In genomic region chr12:65518771-65519170, GRCh38 we compare ENCODE assay signal across 20 cellular contexts.
DNase-seq lines count a peak whose midpoint lies in the region; ATAC-seq and TF ChIP-seq lines count a peak whose summit lies in the region.
"Had no signal": no experiment of that assay in that cellular context is flagged by ENCODE, and none has a peak within 500 bp of the region (broad histone marks: within the 10 kb centered on the region; RNA-seq: fewer than 3 reads in every experiment).

No MANE protein-coding gene starts in this region.

- H3K4me3 ChIP-seq in neural progenitor cell = no peak overlapping the region
- no peak overlapping the region for H3K4me3 ChIP-seq in naive thymus-derived CD4-positive, alpha-beta T cell (ENCODE audit: low read length)

- no peaks in the 10 kb centered on the region for H3K36me3 Mint-ChIP-seq in neural progenitor cell
- no peaks in the 10 kb centered on the region for H3K36me3 Mint-ChIP-seq in naive thymus-derived CD4-positive, alpha-beta T cell
- H3K36me3 Mint-ChIP-seq: CD14-positive monocyte; naive thymus-derived CD8-positive, alpha-beta T cell had no signal

- peaks cover 12% of the 10 kb centered on the region for H3K4me1 ChIP-seq in neural progenitor cell
- no peaks in the 10 kb centered on the region for H3K4me1 ChIP-seq in naive thymus-derived CD4-positive, alpha-beta T cell (ENCODE audit: control insufficient read depth in 2 of 2, insufficient read depth in 2 of 2, low read length in 2 of 2)

- H3K9me3 ChIP-seq in neural progenitor cell (ENCODE audit: low read depth) = no peaks in the 10 kb centered on the region
- H3K9me3 ChIP-seq in naive thymus-derived CD4-positive, alpha-beta T cell (ENCODE audit: control insufficient read depth in 2 of 3, low read length in 3 of 3) = no peaks in the 10 kb centered on the region

- no peaks in the 10 kb centered on the region for H3K36me3 ChIP-seq in neural progenitor cell
- H3K36me3 ChIP-seq in naive thymus-derived CD4-positive, alpha-beta T cell (ENCODE audit: control insufficient read depth in 2 of 3, insufficient read depth in 3 of 3, low read length in 3 of 3) = no peaks in the 10 kb centered on the region

- H3K79me2 ChIP-seq in neural progenitor cell (ENCODE audit: low read depth) = no peaks in the 10 kb centered on the region

- H3K4me3 Mint-ChIP-seq in neural progenitor cell = no peak overlapping the region
- no peak overlapping the region for H3K4me3 Mint-ChIP-seq in naive thymus-derived CD4-positive, alpha-beta T cell
- H3K4me3 Mint-ChIP-seq: activated naive CD4-positive, alpha-beta T cell treated with anti-CD3 and anti-CD28 coated beads for 36 hours; activated T-cell treated with anti-CD3 and anti-CD28 coated beads, Interleukin-2, amount 50 U/mL, for 72 hours; CD14-positive monocyte; naive thymus-derived CD8-positive, alpha-beta T cell had no signal

- no peak overlapping the region for H3K27ac ChIP-seq in neural progenitor cell
- H3K27ac ChIP-seq in naive thymus-derived CD4-positive, alpha-beta T cell (ENCODE audit: low read depth, low read length) = no peak overlapping the region
- H3K27ac ChIP-seq: KMS-11 had no signal

- peak; percentile 75 for DNase-seq in EH (ENCODE audit: low read depth)
- peak; percentile 47 for DNase-seq in LHCN-M2 (ENCODE audit: low read depth)
- peak; percentile 71 for DNase-seq in cerebellar cortex (ENCODE audit: low spot score)
- DNase-seq in neural progenitor cell (ENCODE audit: low spot score) = peak; percentile 45
- no peak for DNase-seq in SHP77 treated with DMSO at 0.1 percent for 48 hours (lab: John Stamatoyannopoulos, UW)
- no peak for DNase-seq in stimulated activated CD4-positive, alpha-beta T cell treated with anti-CD3 and anti-CD28 coated beads, Interleukin-2, amount 100 ng/mL, for 48 hours
- no peak for DNase-seq in naive thymus-derived CD4-positive, alpha-beta T cell
- DNase-seq in T-helper 1 cell = no peak
- DNase-seq: activated naive CD4-positive, alpha-beta T cell treated with anti-CD3 and anti-CD28 coated beads for 36 hours; activated T-cell treated with anti-CD3 and anti-CD28 coated beads, Interleukin-2, amount 50 U/mL, for 72 hours; central memory CD4-positive, alpha-beta T cell; left cardiac atrium; mesendoderm; naive thymus-derived CD8-positive, alpha-beta T cell; NCI-H1694; NCI-H2171 treated with DMSO at 0.1 percent for 48 hours; NCI-H526 had no signal

- H3K27ac Mint-ChIP-seq in neural progenitor cell = peak overlapping the region; percentile 5
- no peak overlapping the region for H3K27ac Mint-ChIP-seq in naive thymus-derived CD4-positive, alpha-beta T cell
- H3K27ac Mint-ChIP-seq: activated naive CD4-positive, alpha-beta T cell treated with anti-CD3 and anti-CD28 coated beads for 36 hours; activated T-cell treated with anti-CD3 and anti-CD28 coated beads, Interleukin-2, amount 50 U/mL, for 72 hours; CD14-positive monocyte; naive thymus-derived CD8-positive, alpha-beta T cell had no signal

- TF ChIP-seq CTCF in neural progenitor cell (IDR thresholded peaks at IDR 0.05) = no peak

- H3F3A ChIP-seq in neural progenitor cell (ENCODE audit: low read depth) = no peaks in the 10 kb centered on the region

- no peak for ATAC-seq in naive thymus-derived CD4-positive, alpha-beta T cell
- ATAC-seq: activated T-cell treated with anti-CD3 and anti-CD28 coated beads, Interleukin-2, amount 50 U/mL, for 72 hours; left cardiac atrium; naive thymus-derived CD8-positive, alpha-beta T cell; sciatic nerve had no signal

- H3K27me3 Mint-ChIP-seq in neural progenitor cell (ENCODE audit: insufficient read depth, low read depth) = peaks cover 20% of the 10 kb centered on the region
- peaks cover 0 to 16% (median 5%) of the 10 kb centered on the region in 5 donors for H3K27me3 Mint-ChIP-seq in naive thymus-derived CD4-positive, alpha-beta T cell

- peak overlapping the region; percentile 6 for H3K4me2 ChIP-seq in neural progenitor cell
- H3K4me2 ChIP-seq: KMS-11 had no signal

- CTCF ChIA-PET in naive thymus-derived CD4-positive, alpha-beta T cell (lab: Charles Lee) = no interaction called here

- intact Hi-C loops in naive thymus-derived CD4-positive, alpha-beta T cell (cut with micrococcal nuclease) = no loop called here

- H3K9me3 Mint-ChIP-seq in neural progenitor cell = peaks cover 13% of the 10 kb centered on the region
- peaks cover 0 to 3% (median 0%) of the 10 kb centered on the region in 11 donors for H3K9me3 Mint-ChIP-seq in naive thymus-derived CD4-positive, alpha-beta T cell
- H3K9me3 Mint-ChIP-seq: activated naive CD4-positive, alpha-beta T cell treated with anti-CD3 and anti-CD28 coated beads for 36 hours; naive thymus-derived CD8-positive, alpha-beta T cell had no signal

- peaks cover 25% of the 10 kb centered on the region for H3K27me3 ChIP-seq in neural progenitor cell
- no peaks in the 10 kb centered on the region for H3K27me3 ChIP-seq in naive thymus-derived CD4-positive, alpha-beta T cell (ENCODE audit: control insufficient read depth in 2 of 2, insufficient read depth in 2 of 2, low read length in 2 of 2)

- no peak overlapping the region for H3K9ac ChIP-seq in neural progenitor cell
- H3K9ac ChIP-seq: KMS-11 had no signal

- peaks cover 19% of the 10 kb centered on the region for H3K4me1 Mint-ChIP-seq in neural progenitor cell
- no peaks in the 10 kb centered on the region for H3K4me1 Mint-ChIP-seq in naive thymus-derived CD4-positive, alpha-beta T cell
- H3K4me1 Mint-ChIP-seq: CD14-positive monocyte; naive thymus-derived CD8-positive, alpha-beta T cell had no signal

- no peak overlapping the region for H2AFZ ChIP-seq in neural progenitor cell (replicated peaks)

- POLR2A ChIA-PET in naive thymus-derived CD4-positive, alpha-beta T cell (lab: Charles Lee) = no interaction called here

- H4K20me1 ChIP-seq in neural progenitor cell (ENCODE audit: low read depth) = no peaks in the 10 kb centered on the region

Comparison
In these comparisons a context has a peak if more than half of its experiments do, and no peak if none do; other contexts are left out.
1. DNase-seq: peak in EH (single experiment), LHCN-M2 (single experiment), cerebellar cortex (single experiment) and neural progenitor cell (single experiment); none in SHP77 treated with DMSO at 0.1 percent for 48 hours (single experiment), stimulated activated CD4-positive, alpha-beta T cell treated with anti-CD3 and anti-CD28 coated beads, Interleukin-2, amount 100 ng/mL, for 48 hours (0 of 2), naive thymus-derived CD4-positive, alpha-beta T cell (0 of 9) and T-helper 1 cell (0 of 5).